In the genomic region with DNA sequence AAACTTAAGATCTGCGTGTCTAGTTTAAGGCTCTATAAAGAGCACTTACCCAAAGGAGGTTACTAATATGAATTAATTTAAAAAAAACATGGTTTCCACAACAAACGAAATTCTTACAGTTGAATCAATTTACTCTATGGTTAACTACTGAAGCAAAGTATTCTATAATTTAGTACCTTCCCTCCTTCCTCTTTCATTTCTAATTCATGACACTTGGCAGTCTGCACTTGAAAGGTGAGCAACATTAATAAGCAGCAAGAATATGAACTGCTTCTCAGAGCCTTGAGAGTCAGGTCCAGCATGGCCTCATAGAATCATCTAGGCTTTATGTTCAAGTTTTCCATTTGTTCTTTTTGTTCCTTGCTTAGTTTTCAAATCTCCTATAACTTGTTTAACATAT, we compare ENCODE assay signal across 31 cellular contexts.
"Had no signal": no experiment of that assay in that cellular context is flagged by ENCODE, and none has a peak within 500 bp of the region (broad histone marks: within the 10 kb centered on the region; RNA-seq: fewer than 3 reads in every experiment).

No MANE protein-coding gene starts in this region.

- H3K4me1 Mint-ChIP-seq: activated CD4-positive, alpha-beta T cell treated with anti-CD3 and anti-CD28 coated beads for 36 hours; activated CD4-positive, alpha-beta T cell treated with anti-CD3 and anti-CD28 coated beads, Interleukin-2, amount 10 ng/mL, durations not matched to agents 24 days and 14 days; activated CD8-positive, alpha-beta memory T cell treated with anti-CD3 and anti-CD28 coated beads, Interleukin-2, amount 10 ng/mL, durations not matched to agents 7 days and 5 days; activated naive CD4-positive, alpha-beta T cell treated with anti-CD3 and anti-CD28 coated beads, Interleukin-2, amount 10 ng/mL, durations not matched to agents 7 days and 5 days; activated naive CD8-positive, alpha-beta T cell treated with anti-CD3 and anti-CD28 coated beads, Interleukin-2, amount 10 ng/mL, durations not matched to agents 7 days and 5 days; brain had no signal

- H3K27me3 ChIP-seq: ascending aorta, breast epithelium, cardiac muscle cell, colonic mucosa, esophagus squamous epithelium, heart left ventricle had no signal

- H3K27ac Mint-ChIP-seq: activated CD4-positive, alpha-beta memory T cell treated with anti-CD3 and anti-CD28 coated beads for 36 hours; activated CD4-positive, alpha-beta T cell treated with anti-CD3 and anti-CD28 coated beads for 36 hours; activated CD4-positive, alpha-beta T cell treated with anti-CD3 and anti-CD28 coated beads, Interleukin-2, amount 10 ng/mL, durations not matched to agents 24 days and 14 days; activated CD8-positive, alpha-beta memory T cell treated with anti-CD3 and anti-CD28 coated beads, Interleukin-2, amount 10 ng/mL, durations not matched to agents 7 days and 5 days; activated CD8-positive, alpha-beta T cell treated with anti-CD3 and anti-CD28 coated beads, Interleukin-2, amount 10 ng/mL, durations not matched to agents 7 days and 5 days; activated naive CD4-positive, alpha-beta T cell treated with anti-CD3 and anti-CD28 coated beads, Interleukin-2, amount 10 ng/mL, durations not matched to agents 7 days and 5 days; activated naive CD4-positive, alpha-beta T cell treated with anti-CD3 and anti-CD28 coated beads, Interleukin-2, amount 50 U/mL, for 72 hours; activated naive CD8-positive, alpha-beta T cell treated with anti-CD3 and anti-CD28 coated beads, Interleukin-2, amount 10 ng/mL, durations not matched to agents 7 days and 5 days; activated T-cell treated with anti-CD3 and anti-CD28 coated beads, Interleukin-2, amount 50 U/mL, for 72 hours; brain; T-helper 17 cell; T-helper 2 cell treated with Interferon-gamma antibody and Interleukin-4, amounts not matched to agents 5 μg/mL and 100 μg/mL, for 36 hours had no signal

- H3K4me3 ChIP-seq: ascending aorta, breast epithelium, cardiac muscle cell, colonic mucosa, esophagus squamous epithelium, heart left ventricle had no signal

- H3K36me3 ChIP-seq: breast epithelium, colonic mucosa had no signal

- H3K27me3 Mint-ChIP-seq: activated CD4-positive, alpha-beta memory T cell treated with anti-CD3 and anti-CD28 coated beads for 36 hours; activated CD4-positive, alpha-beta T cell treated with anti-CD3 and anti-CD28 coated beads for 36 hours; activated CD4-positive, alpha-beta T cell treated with anti-CD3 and anti-CD28 coated beads, Interleukin-2, amount 10 ng/mL, durations not matched to agents 24 days and 14 days; activated CD8-positive, alpha-beta memory T cell treated with anti-CD3 and anti-CD28 coated beads, Interleukin-2, amount 10 ng/mL, durations not matched to agents 7 days and 5 days; activated naive CD4-positive, alpha-beta T cell treated with anti-CD3 and anti-CD28 coated beads, Interleukin-2, amount 10 ng/mL, durations not matched to agents 7 days and 5 days; activated naive CD8-positive, alpha-beta T cell treated with anti-CD3 and anti-CD28 coated beads, Interleukin-2, amount 10 ng/mL, durations not matched to agents 7 days and 5 days; brain; T-helper 17 cell had no signal

- H3K4me3 Mint-ChIP-seq: activated CD4-positive, alpha-beta memory T cell treated with anti-CD3 and anti-CD28 coated beads for 36 hours; activated CD4-positive, alpha-beta T cell treated with anti-CD3 and anti-CD28 coated beads for 36 hours; activated CD4-positive, alpha-beta T cell treated with anti-CD3 and anti-CD28 coated beads, Interleukin-2, amount 10 ng/mL, durations not matched to agents 24 days and 14 days; activated CD8-positive, alpha-beta memory T cell treated with anti-CD3 and anti-CD28 coated beads, Interleukin-2, amount 10 ng/mL, durations not matched to agents 7 days and 5 days; activated CD8-positive, alpha-beta T cell treated with anti-CD3 and anti-CD28 coated beads, Interleukin-2, amount 10 ng/mL, durations not matched to agents 7 days and 5 days; activated naive CD4-positive, alpha-beta T cell treated with anti-CD3 and anti-CD28 coated beads, Interleukin-2, amount 10 ng/mL, durations not matched to agents 7 days and 5 days; activated naive CD8-positive, alpha-beta T cell treated with anti-CD3 and anti-CD28 coated beads, Interleukin-2, amount 10 ng/mL, durations not matched to agents 7 days and 5 days; activated T-cell treated with anti-CD3 and anti-CD28 coated beads, Interleukin-2, amount 50 U/mL, for 72 hours; brain; T-helper 17 cell; T-helper 2 cell treated with Interferon-gamma antibody and Interleukin-4, amounts not matched to agents 5 μg/mL and 100 μg/mL, for 36 hours had no signal

- H3K27ac ChIP-seq: ascending aorta, breast epithelium, cardiac muscle cell, colonic mucosa, epithelial cell of prostate, esophagus squamous epithelium, heart left ventricle, WERI-Rb-1 had no signal

- H3K4me1 ChIP-seq: ascending aorta, breast epithelium, colonic mucosa, esophagus squamous epithelium, heart left ventricle had no signal

- H3K9me3 Mint-ChIP-seq: activated CD4-positive, alpha-beta memory T cell treated with anti-CD3 and anti-CD28 coated beads for 36 hours; activated CD4-positive, alpha-beta T cell treated with anti-CD3 and anti-CD28 coated beads, Interleukin-2, amount 10 ng/mL, durations not matched to agents 24 days and 14 days; activated naive CD4-positive, alpha-beta T cell treated with anti-CD3 and anti-CD28 coated beads, Interleukin-2, amount 10 ng/mL, durations not matched to agents 7 days and 5 days; activated naive CD4-positive, alpha-beta T cell treated with anti-CD3 and anti-CD28 coated beads, Interleukin-2, amount 50 U/mL, for 72 hours; activated naive CD8-positive, alpha-beta T cell treated with anti-CD3 and anti-CD28 coated beads, Interleukin-2, amount 10 ng/mL, durations not matched to agents 7 days and 5 days; activated T-cell treated with anti-CD3 and anti-CD28 coated beads, Interleukin-2, amount 50 U/mL, for 72 hours; brain; T-helper 2 cell treated with Interferon-gamma antibody and Interleukin-4, amounts not matched to agents 5 μg/mL and 100 μg/mL, for 36 hours had no signal

- DNase-seq: activated CD4-positive, alpha-beta memory T cell treated with anti-CD3 and anti-CD28 coated beads for 36 hours; activated CD4-positive, alpha-beta T cell treated with anti-CD3 and anti-CD28 coated beads for 36 hours; activated CD4-positive, alpha-beta T cell treated with anti-CD3 and anti-CD28 coated beads, Interleukin-2, amount 10 ng/mL, durations not matched to agents 24 days and 14 days; activated CD4-positive, CD25-positive, alpha-beta regulatory T cell; activated CD4-positive, CD25-positive, alpha-beta regulatory T cell treated with anti-CD3 and anti-CD28 coated beads, Interleukin-2, amount 50 U/mL, for 72 hours; activated CD8-positive, alpha-beta memory T cell treated with anti-CD3 and anti-CD28 coated beads, Interleukin-2, amount 10 ng/mL, durations not matched to agents 7 days and 5 days; activated CD8-positive, alpha-beta memory T cell treated with anti-CD3 and anti-CD28 coated beads, Interleukin-2, amount 50 U/mL, for 4 hours; activated CD8-positive, alpha-beta T cell treated with anti-CD3 and anti-CD28 coated beads, Interleukin-2, amount 10 ng/mL, durations not matched to agents 7 days and 5 days; activated gamma-delta T cell; activated naive CD4-positive, alpha-beta T cell; activated naive CD4-positive, alpha-beta T cell treated with anti-CD3 and anti-CD28 coated beads, Interleukin-2, amount 10 ng/mL, durations not matched to agents 7 days and 5 days; activated naive CD8-positive, alpha-beta T cell treated with anti-CD3 and anti-CD28 coated beads, Interleukin-2, amount 10 ng/mL, durations not matched to agents 7 days and 5 days; activated T-cell treated with anti-CD3 and anti-CD28 coated beads, Interleukin-2, amount 50 U/mL, for 1 hour; activated T-cell treated with anti-CD3 and anti-CD28 coated beads, Interleukin-2, amount 50 U/mL, for 72 hours; central memory CD4-positive, alpha-beta T cell; cerebellar nuclear complex; colonic mucosa; effector CD8-positive, alpha-beta T cell; esophagus squamous epithelium; glutamatergic neuron; heart left ventricle; T-helper 17 cell; T1000; WERI-Rb-1 had no signal

- ATAC-seq: activated CD4-positive, alpha-beta T cell treated with anti-CD3 and anti-CD28 coated beads for 36 hours; activated CD8-positive, alpha-beta memory T cell treated with anti-CD3 and anti-CD28 coated beads, Interleukin-2, amount 10 ng/mL, durations not matched to agents 7 days and 5 days; activated CD8-positive, alpha-beta T cell treated with anti-CD3 and anti-CD28 coated beads, Interleukin-2, amount 10 ng/mL, durations not matched to agents 7 days and 5 days; activated naive CD4-positive, alpha-beta T cell treated with anti-CD3 and anti-CD28 coated beads, Interleukin-2, amount 50 U/mL, for 72 hours; activated T-cell treated with anti-CD3 and anti-CD28 coated beads, Interleukin-2, amount 50 U/mL, for 72 hours; heart left ventricle; T-helper 17 cell had no signal

- H3K9me3 ChIP-seq: ascending aorta, breast epithelium, colonic mucosa, esophagus squamous epithelium, heart left ventricle had no signal
